34 cellular contexts compared by ENCODE assay signal in the genomic region with DNA sequence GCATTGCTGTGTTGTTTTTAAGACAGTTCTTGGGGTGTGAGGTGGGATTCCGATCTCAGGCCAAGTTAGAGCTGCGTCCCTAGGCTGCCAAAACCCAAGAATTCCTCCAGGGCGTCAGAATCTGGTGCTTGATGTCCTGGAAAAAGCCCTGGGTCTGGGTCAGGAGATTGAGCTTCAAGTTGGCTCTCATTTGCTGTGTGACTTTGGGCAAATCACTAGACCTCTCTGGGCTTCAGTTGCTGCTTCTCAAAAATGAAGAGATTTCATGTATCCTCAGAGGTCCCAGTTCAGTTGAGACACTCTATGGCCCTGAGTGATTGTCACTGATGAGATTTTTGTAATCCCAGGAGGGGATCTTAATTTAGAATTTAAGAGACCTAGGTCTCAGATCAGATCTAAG. TPM values are rescaled to one million over a fixed set of nuclear protein-coding genes. Genes with fewer than 3 reads are reported as not detected.
"Had no signal": no experiment of that assay in that cellular context is flagged by ENCODE, and none has a peak within 500 bp of the region (broad histone marks: within the 10 kb centered on the region; RNA-seq: fewer than 3 reads in every experiment).

No MANE protein-coding gene starts in this region.

- H3K36me3 ChIP-seq: adrenal gland, cardiac muscle cell, ovary had no signal

- ATAC-seq: body of pancreas; effector memory CD8-positive, alpha-beta T cell; left cardiac atrium; left ventricle myocardium superior; mucosa of descending colon had no signal

- H3K36me3 Mint-ChIP-seq: activated CD4-positive, alpha-beta memory T cell treated with anti-CD3 and anti-CD28 coated beads for 36 hours; activated naive CD8-positive, alpha-beta T cell treated with anti-CD3 and anti-CD28 coated beads for 36 hours; natural killer cell treated with Interleukin-12 subunit alpha and Interleukin-12 subunit beta and Interleukin-15 and Interleukin-18, amount 100 ng/mL, for 72 hours had no signal

- H3K27ac ChIP-seq: adrenal gland, body of pancreas, cardiac muscle cell, epithelial cell of prostate, ovary, skin epidermis, VCaP had no signal

- H3K27me3 ChIP-seq: ovary had no signal

- H3K9me3 Mint-ChIP-seq: activated CD4-positive, alpha-beta memory T cell treated with anti-CD3 and anti-CD28 coated beads for 36 hours; activated naive CD4-positive, alpha-beta T cell treated with anti-CD3 and anti-CD28 coated beads for 36 hours; activated naive CD8-positive, alpha-beta T cell treated with anti-CD3 and anti-CD28 coated beads for 36 hours; activated T-helper 1 cell treated with anti-CD3 and anti-CD28 coated beads, Interleukin-12 subunit alpha, Interleukin-12 subunit beta, Interleukin-2, Interleukin-4 antibody, amounts not matched to agents 30 ng/mL and 10 ng/mL and 1 ng/mL, durations not matched to agents 14 hours and 24 hours and 36 hours; effector memory CD8-positive, alpha-beta T cell; natural killer cell treated with Interleukin-12 subunit alpha and Interleukin-12 subunit beta and Interleukin-15 and Interleukin-18, amount 100 ng/mL, for 72 hours; stimulated activated naive CD8-positive, alpha-beta T cell treated with anti-CD3 and anti-CD28 coated beads, Interleukin-15, Interleukin-2, amounts not matched to agents 100 ng/mL and 50 ng/mL, for 24 hours had no signal

- H3K27ac Mint-ChIP-seq: activated CD4-positive, alpha-beta memory T cell treated with anti-CD3 and anti-CD28 coated beads for 36 hours; activated naive CD4-positive, alpha-beta T cell treated with anti-CD3 and anti-CD28 coated beads for 36 hours; activated naive CD8-positive, alpha-beta T cell treated with anti-CD3 and anti-CD28 coated beads for 36 hours; activated T-helper 1 cell treated with anti-CD3 and anti-CD28 coated beads, Interleukin-12 subunit alpha, Interleukin-12 subunit beta, Interleukin-2, Interleukin-4 antibody, amounts not matched to agents 30 ng/mL and 10 ng/mL and 1 ng/mL, durations not matched to agents 14 hours and 24 hours and 36 hours; effector memory CD8-positive, alpha-beta T cell; natural killer cell treated with Interleukin-12 subunit alpha and Interleukin-12 subunit beta and Interleukin-15 and Interleukin-18, amount 100 ng/mL, for 72 hours; progenitor cell of endocrine pancreas; stimulated activated naive CD8-positive, alpha-beta T cell treated with anti-CD3 and anti-CD28 coated beads, Interleukin-15, Interleukin-2, amounts not matched to agents 100 ng/mL and 50 ng/mL, for 24 hours had no signal

- H3K4me1 ChIP-seq: adrenal gland had no signal

- FAIRE-seq: frontal cortex, keratinocyte, TTC549 had no signal

- H3K4me1 Mint-ChIP-seq: activated naive CD8-positive, alpha-beta T cell treated with anti-CD3 and anti-CD28 coated beads for 36 hours had no signal

- DNase-seq: activated CD4-positive, alpha-beta memory T cell treated with anti-CD3 and anti-CD28 coated beads for 36 hours; activated CD4-positive, alpha-beta T cell treated with anti-CD3 and anti-CD28 coated beads for 4 hours; activated CD8-positive, alpha-beta memory T cell treated with anti-CD3 and anti-CD28 coated beads, Interleukin-2, amount 50 U/mL, for 4 hours; activated effector memory CD4-positive, alpha-beta T cell treated with anti-CD3 and anti-CD28 coated beads, Interleukin-2, amount 50 U/mL, for 16 hours; activated naive CD4-positive, alpha-beta T cell treated with anti-CD3 and anti-CD28 coated beads for 36 hours; activated naive CD8-positive, alpha-beta T cell treated with anti-CD3 and anti-CD28 coated beads for 36 hours; activated T-cell treated with anti-CD3 and anti-CD28 coated beads, Interleukin-2, amount 50 U/mL, for 1 hour; adrenal gland; aorta; body of pancreas; effector memory CD8-positive, alpha-beta T cell; glutamatergic neuron; left cardiac atrium; left ventricle myocardium superior; mucosa of descending colon; ovary; stimulated activated CD4-positive, alpha-beta T cell treated with anti-CD3 and anti-CD28 coated beads, Interleukin-12 subunit alpha, Interleukin-12 subunit beta, amount 100 ng/mL, for 4 hours; stimulated activated CD4-positive, alpha-beta T cell treated with anti-CD3 and anti-CD28 coated beads, Interleukin-4, amount 100 ng/mL, for 1 hour had no signal

- H3K9me3 ChIP-seq: adrenal gland, body of pancreas, mucosa of descending colon, ovary had no signal

- H3K4me3 ChIP-seq: adrenal gland, body of pancreas, cardiac muscle cell, mucosa of descending colon, ovary, skin epidermis had no signal

- H3K4me3 Mint-ChIP-seq: activated CD4-positive, alpha-beta memory T cell treated with anti-CD3 and anti-CD28 coated beads for 36 hours; activated naive CD4-positive, alpha-beta T cell treated with anti-CD3 and anti-CD28 coated beads for 36 hours; activated naive CD8-positive, alpha-beta T cell treated with anti-CD3 and anti-CD28 coated beads for 36 hours; activated T-helper 1 cell treated with anti-CD3 and anti-CD28 coated beads, Interleukin-12 subunit alpha, Interleukin-12 subunit beta, Interleukin-2, Interleukin-4 antibody, amounts not matched to agents 30 ng/mL and 10 ng/mL and 1 ng/mL, durations not matched to agents 14 hours and 24 hours and 36 hours; effector memory CD8-positive, alpha-beta T cell; natural killer cell treated with Interleukin-12 subunit alpha and Interleukin-12 subunit beta and Interleukin-15 and Interleukin-18, amount 100 ng/mL, for 72 hours; stimulated activated naive CD8-positive, alpha-beta T cell treated with anti-CD3 and anti-CD28 coated beads, Interleukin-15, Interleukin-2, amounts not matched to agents 100 ng/mL and 50 ng/mL, for 24 hours had no signal

RNA-seq across cellular contexts. Expression of a gene that starts 1.9 kb away (rescaled TPM):
- total RNA-seq: activated CD4-positive, alpha-beta memory T cell treated with anti-CD3 and anti-CD28 coated beads for 36 hours; activated CD8-positive, alpha-beta memory T cell treated with anti-CD3 and anti-CD28 coated beads for 36 hours; activated naive CD4-positive, alpha-beta T cell treated with anti-CD3 and anti-CD28 coated beads for 36 hours; activated naive CD8-positive, alpha-beta T cell treated with anti-CD3 and anti-CD28 coated beads for 36 hours; activated T-helper 1 cell treated with anti-CD3 and anti-CD28 coated beads, Interleukin-12 subunit alpha, Interleukin-12 subunit beta, Interleukin-2, Interleukin-4 antibody, amounts not matched to agents 30 ng/mL and 10 ng/mL and 1 ng/mL, durations not matched to agents 14 hours and 24 hours and 36 hours; lung microvascular endothelial cell; myocyte; natural killer cell treated with Interleukin-12 subunit alpha and Interleukin-12 subunit beta and Interleukin-15 and Interleukin-18, amount 100 ng/mL, for 72 hours; progenitor cell of endocrine pancreas; renal cortical epithelial cell; T-helper 1 cell treated with Interleukin-12 subunit alpha and Interleukin-12 subunit beta and Interleukin-4 antibody, amounts not matched to agents 30 ng/mL and 1 ng/mL, for 36 hours had no signal
- polyA plus RNA-seq: keratinocyte had no signal
